ENCODE assay signal across 1 cellular context in genomic region chr6:167550936-167551633, GRCh38.
TF ChIP-seq lines count a peak whose summit lies in the region.

No MANE protein-coding gene starts in this region.

TF ChIP-seq in K562, 482 proteins besides CTCF, POLR2A, EP300 and RAD21 (continued from another document):
- TF ChIP-seq ATF1 (CRISPR knock-in tag; IDR thresholded peaks at IDR 0.05) (no peak), ATF1 (tag; IDR thresholded peaks at IDR 0.05) (no peak)
